ENCODE assay signal across 1 cellular context in genomic region chr1:1484976-1485750, GRCh38. TPM values are rescaled to one million over a fixed set of nuclear protein-coding genes. Genes with fewer than 3 reads are reported as not detected.
"Had no signal": no experiment of that assay in that cellular context is flagged by ENCODE, and none has a peak within 500 bp of the region (broad histone marks: within the 10 kb centered on the region; RNA-seq: fewer than 3 reads in every experiment).

No MANE protein-coding gene starts in this region.

RNA-seq across cellular contexts. Expression of gene VWA1, which starts 49.7 kb away (rescaled TPM):
- polyA plus RNA-seq: IgD-negative memory B cell had no signal

RNA-seq across cellular contexts. Expression of gene TMEM240, which starts 55.3 kb away (rescaled TPM):
- polyA plus RNA-seq: IgD-negative memory B cell had no signal
